ENCODE assay signal across 1 cellular context in genomic region chr16:4839942-4840341, GRCh38.
TF ChIP-seq lines count a peak whose summit lies in the region.

No MANE protein-coding gene starts in this region.

TF ChIP-seq in GM23338, 12 proteins besides CTCF, POLR2A, EP300 and RAD21:
- TF ChIP-seq REST (IDR thresholded peaks at IDR 0.05; ENCODE audit: unreplicated experiment) = no peak
- no peak for TF ChIP-seq ZNF462 (CRISPR knock-in tag; IDR thresholded peaks at IDR 0.05)
TF ChIP-seq in GM23338: peak in this region for 0.
